Comparison of ENCODE assay signal across 15 cellular contexts in the genomic region with DNA sequence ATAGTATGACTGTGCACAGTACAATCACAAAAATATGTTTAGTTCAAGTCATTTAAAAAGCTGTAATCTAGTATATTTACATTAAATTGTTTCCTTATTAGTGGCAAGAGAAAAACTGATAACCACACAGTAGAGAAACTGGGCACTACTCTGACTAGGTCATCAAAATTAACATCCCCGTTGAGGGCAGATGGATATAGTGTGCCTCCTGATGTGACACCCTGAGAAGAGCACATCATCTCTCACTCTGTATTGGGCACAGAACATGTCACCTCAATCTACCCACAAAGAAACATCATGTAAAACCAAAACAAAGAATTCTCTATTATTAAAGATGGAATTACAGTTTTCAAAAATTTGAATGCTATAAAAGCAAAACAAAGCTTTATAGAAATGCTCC.
DNase-seq lines count a peak whose midpoint lies in the region; ATAC-seq, FAIRE-seq and TF ChIP-seq lines count a peak whose summit lies in the region.
"Had no signal": no experiment of that assay in that cellular context is flagged by ENCODE, and none has a peak within 500 bp of the region (broad histone marks: within the 10 kb centered on the region; RNA-seq: fewer than 3 reads in every experiment).

No MANE protein-coding gene starts in this region.

- WGBS in GM12878 (ENCODE audit: insufficient coverage, insufficient replicate concordance, low lambda C conversion rate, missing lambda C conversion rate) = 0% methylated on average over 1 of the region's 1 CpG
- WGBS in hepatocyte (ENCODE audit: low lambda C conversion rate, missing lambda C conversion rate) = 26% methylated on average over 1 of the region's 1 CpG

- DNase-seq in GM23338 (ENCODE audit: low spot score) = no peak
- no peak for DNase-seq in GM12878 (ENCODE audit: low read depth, low spot score)
- DNase-seq in hepatocyte (ENCODE audit: low spot score) = no peak
- DNase-seq in GM10248 (ENCODE audit: extremely low spot score) = no peak
- no peak for DNase-seq in kidney
- no peak for DNase-seq in foreskin fibroblast
- DNase-seq in NCI-H446 (lab: John Stamatoyannopoulos, UW) = no peak
- DNase-seq: activated CD4-positive, alpha-beta T cell treated with anti-CD3 and anti-CD28 coated beads for 4 hours; activated T-cell treated with anti-CD3 and anti-CD28 coated beads, Interleukin-2, amount 50 U/mL, for 1 hour; DMS153; naive B cell had no signal

- H3K27ac ChIP-seq in GM23338 (ENCODE audit: low read depth) (no peak overlapping the region), GM12878 (ENCODE audit: control insufficient read depth, insufficient read depth) (no peak overlapping the region), hepatocyte (peak overlapping the region; percentile 67), rectal smooth muscle tissue (ENCODE audit: low read depth, low read length) (peak overlapping the region; percentile 74), kidney (ENCODE audit: low read depth in 2 of 2, low read length in 2 of 2) (peak overlapping the region in 1 of 2 donors; percentile 74)

- CTCF ChIA-PET in GM12878 (lab: Yijun Ruan, JAX) = no interaction called here
- CTCF ChIA-PET in GM10248 (lab: Yijun Ruan, JAX) = no interaction called here

- FAIRE-seq in GM12878 (lab: Jason Lieb, UNC) (no peak), kidney (lab: Jason Lieb, UNC) (no peak)

- H3K9me3 Mint-ChIP-seq in GM23338 = no peaks in the 10 kb centered on the region
- H3K9me3 Mint-ChIP-seq: dendritic cell treated with granulocyte-macrophage colony-stimulating factor and Interleukin-4, amounts not matched to agents 40 ng/mL and 50 ng/mL, for 4 days; naive B cell; T-helper 2 cell treated with Interferon-gamma antibody and Interleukin-4, amounts not matched to agents 5 μg/mL and 100 μg/mL, for 36 hours had no signal

- no peaks in the 10 kb centered on the region for H3K27me3 Mint-ChIP-seq in GM23338 (ENCODE audit: insufficient read depth, low read depth, poor library complexity)
- H3K27me3 Mint-ChIP-seq: dendritic cell treated with granulocyte-macrophage colony-stimulating factor and Interleukin-4, amounts not matched to agents 40 ng/mL and 50 ng/mL, for 4 days; naive B cell had no signal

- H3K36me3 Mint-ChIP-seq in GM23338 (ENCODE audit: low read depth) = no peaks in the 10 kb centered on the region
- H3K36me3 Mint-ChIP-seq: naive B cell had no signal

- no peak overlapping the region for H3K9ac ChIP-seq in GM12878 (ENCODE audit: control insufficient read depth, insufficient read depth, low read length)
- no peak overlapping the region for H3K9ac ChIP-seq in rectal smooth muscle tissue (ENCODE audit: low read length)
- no peak overlapping the region for H3K9ac ChIP-seq in kidney (ENCODE audit: low read length in 2 of 2)

- peaks cover 10% of the 10 kb centered on the region for H3K4me1 Mint-ChIP-seq in GM23338
- H3K4me1 Mint-ChIP-seq: naive B cell had no signal

- intact Hi-C loops in GM12878 (cut with micrococcal nuclease; ENCODE audit: unreplicated experiment) (no loop called here), kidney (cut with DNase I) (no loop called here)

- H3K9me3 ChIP-seq in GM12878 (replicated peaks; ENCODE audit: control insufficient read depth, insufficient read depth, low read length) (no peaks in the 10 kb centered on the region), hepatocyte (ENCODE audit: low read depth) (no peaks in the 10 kb centered on the region), kidney (ENCODE audit: control insufficient read depth in 1 of 2, low read length in 2 of 2) (no peaks in the 10 kb centered on the region)

- H3K4me2 ChIP-seq in GM23338 (no peak overlapping the region), GM12878 (ENCODE audit: control insufficient read depth, insufficient read depth) (no peak overlapping the region; the same call in 1 of the 2 replicates), hepatocyte (peak overlapping the region; percentile 32)

- H3K36me3 ChIP-seq in GM23338 (ENCODE audit: insufficient read depth) (no peaks in the 10 kb centered on the region), GM12878 (ENCODE audit: control insufficient read depth in 2 of 2, insufficient read depth in 2 of 2, low read length in 1 of 2) (no peaks in the 10 kb centered on the region), hepatocyte (replicated peaks; ENCODE audit: insufficient read depth, low read depth) (no peaks in the 10 kb centered on the region), rectal smooth muscle tissue (ENCODE audit: control insufficient read depth, insufficient read depth, low read length) (no peaks in the 10 kb centered on the region), kidney (ENCODE audit: control insufficient read depth in 1 of 2, insufficient read depth in 2 of 2, low read length in 2 of 2) (no peaks in the 10 kb centered on the region)

- TF ChIP-seq EP300 in GM12878 (IDR thresholded peaks at IDR 0.05; ENCODE audit: borderline replicate concordance in 1 of 2, control insufficient read depth in 1 of 2, low read depth in 2 of 2, low read length in 2 of 2) = no peak

- H3K27me3 ChIP-seq in GM23338 (ENCODE audit: insufficient read depth) (no peaks in the 10 kb centered on the region), GM12878 (replicated peaks in 1 of 2; ENCODE audit: control insufficient read depth in 2 of 2, insufficient read depth in 2 of 2, low read length in 1 of 2) (no peaks in the 10 kb centered on the region), hepatocyte (no peaks in the 10 kb centered on the region), rectal smooth muscle tissue (ENCODE audit: control insufficient read depth, insufficient read depth, low read length) (no peaks in the 10 kb centered on the region)

- H3F3A ChIP-seq in GM23338 (replicated peaks; ENCODE audit: low read depth) = no peaks in the 10 kb centered on the region

- TF ChIP-seq CTCF in GM23338 (conservative IDR thresholded peaks at IDR 0.05; ENCODE audit: low read depth in 2 of 2) = no peak
- TF ChIP-seq CTCF in GM12878 (IDR thresholded peaks at IDR 0.05 in 2 of 3, conservative IDR thresholded peaks at IDR 0.05 in 1 of 3; ENCODE audit: control insufficient read depth in 2 of 3, extremely low read depth in 1 of 3, insufficient read depth in 1 of 3, low read depth in 3 of 3, low read length in 3 of 3) = no peak
- no peak for TF ChIP-seq CTCF in hepatocyte (IDR thresholded peaks at IDR 0.05; ENCODE audit: poor library complexity)
- no peak for TF ChIP-seq CTCF in GM10248 (IDR thresholded peaks at IDR 0.05; ENCODE audit: control extremely low read depth, extremely low read depth, low read depth, missing control alignments)
- no peak for TF ChIP-seq CTCF in kidney (IDR thresholded peaks at IDR 0.05; ENCODE audit: borderline replicate concordance, extremely low read depth, insufficient read depth)
- TF ChIP-seq CTCF in foreskin fibroblast (IDR thresholded peaks at IDR 0.05; ENCODE audit: low read depth, low read length) = no peak

- in situ Hi-C loops in GM12878 (cut with MboI) = no loop called here

- H3K4me3 ChIP-seq in GM23338 = no peak overlapping the region
- no peak overlapping the region for H3K4me3 ChIP-seq in GM12878
- no peak overlapping the region for H3K4me3 ChIP-seq in hepatocyte
- H3K4me3 ChIP-seq in rectal smooth muscle tissue (ENCODE audit: low read length) = no peak overlapping the region
- no peak overlapping the region for H3K4me3 ChIP-seq in kidney (ENCODE audit: low read length in 2 of 2)
- no peak overlapping the region for H3K4me3 ChIP-seq in foreskin fibroblast (ENCODE audit: low read depth in 1 of 2, low read length in 2 of 2)
- H3K4me3 ChIP-seq: skin epidermis had no signal

- H3K79me2 ChIP-seq in GM23338 (replicated peaks; ENCODE audit: insufficient read depth) (no peaks in the 10 kb centered on the region), GM12878 (ENCODE audit: control insufficient read depth, insufficient read depth, low read length) (no peaks in the 10 kb centered on the region), hepatocyte (no peaks in the 10 kb centered on the region)

- SMC1A ChIA-PET in GM12878 (lab: Charles Lee; ENCODE audit: uncharacterized antibody, unreplicated experiment) = interaction anchor here (2.2 kb wide), 1 partner anchor 137 kb away, joined by 6 read pairs; no protein-coding TSS in a partner anchor

- H3K4me1 ChIP-seq in GM23338 (ENCODE audit: insufficient read depth) (no peaks in the 10 kb centered on the region), GM12878 (ENCODE audit: control insufficient read depth, insufficient read depth, low read length) (peaks cover 4% of the 10 kb centered on the region), hepatocyte (ENCODE audit: insufficient read depth) (peaks cover 18% of the 10 kb centered on the region), rectal smooth muscle tissue (ENCODE audit: control insufficient read depth, insufficient read depth, low read length) (peaks cover 25% of the 10 kb centered on the region), kidney (ENCODE audit: control insufficient read depth in 1 of 2, insufficient read depth in 1 of 2, low read depth in 1 of 2, low read length in 2 of 2) (peaks cover 0 to 3% of the 10 kb centered on the region in 2 donors)

- BruUV-seq in GM12878 (replicated peaks; lab: Mats Ljungman, UMichigan) = no TSS peak

- no peak for TF ChIP-seq RAD21 in GM12878 (IDR thresholded peaks at IDR 0.05; ENCODE audit: insufficient read depth, low read depth, low read length)

- H4K20me1 ChIP-seq in GM23338 (replicated peaks; ENCODE audit: insufficient read depth) (no peaks in the 10 kb centered on the region), GM12878 (ENCODE audit: control insufficient read depth, insufficient read depth) (no peaks in the 10 kb centered on the region), hepatocyte (ENCODE audit: insufficient read depth, poor library complexity, severe bottlenecking) (no peaks in the 10 kb centered on the region)

- POLR2A ChIA-PET in GM12878 (lab: Charles Lee) = no interaction called here
- POLR2A ChIA-PET in GM10248 (lab: Yijun Ruan, JAX) = no interaction called here

- no peak for TF ChIP-seq POLR2A in GM12878 (IDR thresholded peaks at IDR 0.05; ENCODE audit: low read depth, low read length)

- H3K4me3 Mint-ChIP-seq in GM23338 = no peak overlapping the region
- H3K4me3 Mint-ChIP-seq: dendritic cell treated with granulocyte-macrophage colony-stimulating factor and Interleukin-4, amounts not matched to agents 40 ng/mL and 50 ng/mL, for 4 days; naive B cell; T-helper 2 cell treated with Interferon-gamma antibody and Interleukin-4, amounts not matched to agents 5 μg/mL and 100 μg/mL, for 36 hours had no signal

- RAD21 ChIA-PET in GM12878 (lab: Charles Lee; ENCODE audit: unreplicated experiment) = no interaction called here

- peak overlapping the region; percentile 9; the same call in 1 of the 2 replicates for H3K27ac Mint-ChIP-seq in GM23338
- H3K27ac Mint-ChIP-seq: dendritic cell treated with granulocyte-macrophage colony-stimulating factor and Interleukin-4, amounts not matched to agents 40 ng/mL and 50 ng/mL, for 4 days; naive B cell; T-helper 2 cell treated with Interferon-gamma antibody and Interleukin-4, amounts not matched to agents 5 μg/mL and 100 μg/mL, for 36 hours had no signal

- no peak for ATAC-seq in GM23338
- ATAC-seq in GM12878 = peak; percentile 51

- H3K9me2 ChIP-seq in GM23338 (ENCODE audit: insufficient read depth) = no peaks in the 10 kb centered on the region
- H3K9me2 ChIP-seq in hepatocyte (replicated peaks; ENCODE audit: insufficient read depth) = no peaks in the 10 kb centered on the region

- H2AFZ ChIP-seq in GM23338 = peak overlapping the region; percentile 95; the same call in 1 of the 2 replicates
- H2AFZ ChIP-seq in GM12878 (ENCODE audit: control insufficient read depth, low read depth, low read length) = peak overlapping the region; percentile 42
- H2AFZ ChIP-seq in hepatocyte = no peak overlapping the region

Comparison
In these comparisons a context has a peak if more than half of its experiments do, and no peak if none do; other contexts are left out.
1. H3K27ac ChIP-seq: peak in hepatocyte (single experiment) and rectal smooth muscle tissue (single experiment); none in GM23338 (single experiment) and GM12878 (single experiment).